14 cellular contexts compared by ENCODE assay signal in genomic region chr11:61367406-61367805, GRCh38. TPM values are rescaled to one million over a fixed set of nuclear protein-coding genes. Genes with fewer than 3 reads are reported as not detected.
DNase-seq lines count a peak whose midpoint lies in the region; ATAC-seq and TF ChIP-seq lines count a peak whose summit lies in the region.
"Had no signal": no experiment of that assay in that cellular context is flagged by ENCODE, and none has a peak within 500 bp of the region (broad histone marks: within the 10 kb centered on the region; RNA-seq: fewer than 3 reads in every experiment).

No MANE protein-coding gene starts in this region.

- no peaks in the 10 kb centered on the region for H3K27me3 ChIP-seq in adrenal gland
- no peaks in the 10 kb centered on the region for H3K27me3 ChIP-seq in subcutaneous abdominal adipose tissue (ENCODE audit: control insufficient read depth in 5 of 5, insufficient read depth in 4 of 5, low read length in 5 of 5)
- no peaks in the 10 kb centered on the region for H3K27me3 ChIP-seq in suprapubic skin
- H3K27me3 ChIP-seq: BLaER1 had no signal

- TF ChIP-seq CTCF in adrenal gland (IDR thresholded peaks at IDR 0.05) (no peak), suprapubic skin (IDR thresholded peaks at IDR 0.05) (no peak)

- intact Hi-C loops in adrenal gland (cut with DNase I), result no loop called here

- 23 to 36% (median 33%) methylated on average over 6 of the region's 6 CpGs for WGBS in adrenal gland, 4 donors
- 82% methylated on average over 6 of the region's 6 CpGs for WGBS in suprapubic skin

- peak overlapping the region; percentile 65 to 98 (median 86) for H3K27ac ChIP-seq in adrenal gland
- peak overlapping the region; percentile 1 for H3K27ac ChIP-seq in subcutaneous abdominal adipose tissue (ENCODE audit: low read depth, low read length)
- H3K27ac ChIP-seq in suprapubic skin, result no peak overlapping the region
- H3K27ac ChIP-seq: BLaER1 had no signal

- H3K4me3 ChIP-seq in adrenal gland (no peak overlapping the region), subcutaneous abdominal adipose tissue (ENCODE audit: low read depth in 1 of 5, low read length in 5 of 5) (no peak overlapping the region), suprapubic skin (no peak overlapping the region)
- H3K4me3 ChIP-seq: BLaER1 had no signal

- TF ChIP-seq POLR2A in adrenal gland (IDR thresholded peaks at IDR 0.05) (peak in 1 of 2 donors; percentile 16), suprapubic skin (IDR thresholded peaks at IDR 0.05) (no peak)

- no peak for TF ChIP-seq EP300 in suprapubic skin (IDR thresholded peaks at IDR 0.05)

- H3K9me3 ChIP-seq in adrenal gland (replicated peaks in 1 of 3), result no peaks in the 10 kb centered on the region
- H3K9me3 ChIP-seq in subcutaneous abdominal adipose tissue (ENCODE audit: control insufficient read depth in 5 of 5, low read length in 5 of 5), result no peaks in the 10 kb centered on the region
- no peaks in the 10 kb centered on the region for H3K9me3 ChIP-seq in suprapubic skin

- ATAC-seq in HG03108 (IDR thresholded peaks at IDR 0.05; ENCODE audit: unreplicated experiment), result no peak

- H3K36me3 ChIP-seq in adrenal gland (replicated peaks in 1 of 2), result peaks cover 0 to 51% of the 10 kb centered on the region in 2 donors
- H3K36me3 ChIP-seq in subcutaneous abdominal adipose tissue (ENCODE audit: control insufficient read depth in 5 of 5, insufficient read depth in 5 of 5, low read length in 5 of 5), result peaks cover 13 to 58% (median 49%) of the 10 kb centered on the region in 5 donors
- H3K36me3 ChIP-seq in suprapubic skin, result peaks cover 60% of the 10 kb centered on the region

- DNase-seq in D341Med (ENCODE audit: low spot score) (peak; percentile 60), NCI-H82 (lab: John Stamatoyannopoulos, UW) (peak; percentile 84), adrenal gland (peak in 5 of 7 donors; percentile 64 to 83 (median 67)), NCI-H510A (lab: John Stamatoyannopoulos, UW) (no peak), suprapubic skin (ENCODE audit: low spot score in 2 of 2) (no peak)
- DNase-seq: GF-D8, Kasumi-1, NCI-H1105, NCI-H187, NCI-H345, NCI-H69 had no signal

- peaks cover 54 to 81% of the 10 kb centered on the region in 2 donors for H3K4me1 ChIP-seq in adrenal gland (replicated peaks in 1 of 2)
- H3K4me1 ChIP-seq in subcutaneous abdominal adipose tissue (ENCODE audit: control insufficient read depth in 5 of 5, insufficient read depth in 5 of 5, low read length in 5 of 5), result peaks cover 5 to 44% (median 38%) of the 10 kb centered on the region in 5 donors
- peaks cover 48% of the 10 kb centered on the region for H3K4me1 ChIP-seq in suprapubic skin

- H3K9ac ChIP-seq in subcutaneous abdominal adipose tissue (ENCODE audit: low read length in 5 of 5), result no peak overlapping the region
- H3K9ac ChIP-seq: BLaER1 had no signal

RNA-seq across cellular contexts. Expression of gene TMEM138, which starts 5.2 kb away (rescaled TPM):
- total RNA-seq in adrenal gland (100 to 1,000 TPM in 5 of 8 donors, 10 to 100 TPM in 3; 79.4 to 183 (median 134) TPM), suprapubic skin (10 to 100 TPM; 22.3 to 43.5 (median 34.2) TPM)
- polyA plus RNA-seq in adrenal gland, result 100 to 1,000 TPM; 244 to 276 (median 259) TPM

RNA-seq across cellular contexts. Expression of gene CYB561A3, which starts 5.7 kb away (rescaled TPM):
- total RNA-seq in adrenal gland (1,000 to 10,000 TPM in 3 of 8 donors, 100 to 1,000 TPM in 5; 137 to 1,306 (median 828) TPM), suprapubic skin (100 to 1,000 TPM in 1 of 4 donors, 10 to 100 TPM in 3; 39.9 to 110 (median 79.8) TPM)
- 100 to 1,000 TPM; 108 to 299 (median 284) TPM for polyA plus RNA-seq in adrenal gland

RNA-seq across cellular contexts. Expression of gene TMEM216, which starts 25.0 kb away (rescaled TPM):
- total RNA-seq in adrenal gland (10 to 100 TPM in 7 of 8 donors, 1 to 10 TPM in 1; 7.1 to 28.8 (median 13.4) TPM), suprapubic skin (10 to 100 TPM in 1 of 4 donors, 1 to 10 TPM in 3; 6.0 to 15.4 (median 8.5) TPM)
- polyA plus RNA-seq in adrenal gland, result 10 to 100 TPM; 16.2 to 23.8 (median 21.3) TPM

RNA-seq across cellular contexts. Expression of gene TKFC, which starts 34.4 kb away (rescaled TPM):
- total RNA-seq in adrenal gland (100 to 1,000 TPM; 144 to 603 (median 273) TPM), suprapubic skin (10 to 100 TPM; 38.6 to 55.3 (median 47.8) TPM)
- 100 to 1,000 TPM; 135 to 294 (median 198) TPM for polyA plus RNA-seq in adrenal gland

RNA-seq across cellular contexts. Expression of gene DDB1, which starts 34.5 kb away (rescaled TPM):
- total RNA-seq in adrenal gland (100 to 1,000 TPM; 405 to 885 (median 674) TPM), suprapubic skin (100 to 1,000 TPM; 151 to 219 (median 182) TPM)
- 100 to 1,000 TPM; 165 to 374 (median 308) TPM for polyA plus RNA-seq in adrenal gland

Comparison
In these comparisons a context has a peak if more than half of its experiments do, and no peak if none do; other contexts are left out.
1. DNase-seq: peak in D341Med (single experiment), NCI-H82 (single experiment) and adrenal gland (5 of 7); none in NCI-H510A (single experiment) and suprapubic skin (0 of 2).